In the genomic region with DNA sequence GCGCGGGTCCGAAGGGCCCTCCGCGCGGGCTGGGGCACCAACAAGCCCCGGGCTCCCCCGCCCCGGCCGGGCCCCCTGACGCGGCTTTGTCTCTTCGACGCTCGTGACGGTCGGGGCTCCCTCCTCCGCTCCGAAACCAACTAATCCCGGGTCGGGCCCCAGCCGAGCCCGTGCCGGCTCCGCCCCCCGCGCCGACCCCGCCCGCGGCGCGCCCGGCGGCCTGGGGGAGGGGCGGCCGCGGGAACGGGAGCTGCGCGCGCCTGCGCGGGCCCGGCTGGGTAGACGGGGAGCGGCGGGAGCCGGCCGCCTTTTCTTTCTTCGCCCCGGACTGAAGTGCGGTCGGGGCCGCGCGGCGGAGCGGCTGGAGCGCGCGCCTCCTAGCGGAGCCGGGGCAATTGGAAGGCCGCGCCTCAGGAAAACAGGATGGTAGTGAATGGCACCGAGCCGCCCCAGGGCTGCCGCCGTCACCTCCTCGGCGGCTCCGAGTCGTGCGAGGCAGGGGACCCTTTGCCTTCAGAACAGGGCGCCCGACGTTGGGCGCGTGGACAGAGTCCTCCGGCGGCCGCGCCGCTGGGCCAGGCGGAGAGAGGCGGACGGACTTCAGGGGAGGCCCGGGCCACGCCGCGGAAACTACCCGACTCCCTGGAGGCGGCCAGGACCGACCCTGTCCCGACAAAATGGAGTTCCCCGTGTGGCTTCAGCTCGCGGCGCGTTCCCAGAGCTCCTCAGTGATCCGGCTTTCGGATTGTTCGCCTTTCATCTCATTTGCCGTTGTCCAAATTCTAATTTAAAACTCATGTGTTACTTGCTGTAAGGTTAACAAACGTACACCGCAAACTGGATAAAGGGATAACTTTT, we compare ENCODE assay signal across 8 cellular contexts. TPM values are rescaled to one million over a fixed set of nuclear protein-coding genes. Genes with fewer than 3 reads are reported as not detected.
DNase-seq lines count a peak whose midpoint lies in the region; ATAC-seq, FAIRE-seq and TF ChIP-seq lines count a peak whose summit lies in the region.

A gene with protein sequence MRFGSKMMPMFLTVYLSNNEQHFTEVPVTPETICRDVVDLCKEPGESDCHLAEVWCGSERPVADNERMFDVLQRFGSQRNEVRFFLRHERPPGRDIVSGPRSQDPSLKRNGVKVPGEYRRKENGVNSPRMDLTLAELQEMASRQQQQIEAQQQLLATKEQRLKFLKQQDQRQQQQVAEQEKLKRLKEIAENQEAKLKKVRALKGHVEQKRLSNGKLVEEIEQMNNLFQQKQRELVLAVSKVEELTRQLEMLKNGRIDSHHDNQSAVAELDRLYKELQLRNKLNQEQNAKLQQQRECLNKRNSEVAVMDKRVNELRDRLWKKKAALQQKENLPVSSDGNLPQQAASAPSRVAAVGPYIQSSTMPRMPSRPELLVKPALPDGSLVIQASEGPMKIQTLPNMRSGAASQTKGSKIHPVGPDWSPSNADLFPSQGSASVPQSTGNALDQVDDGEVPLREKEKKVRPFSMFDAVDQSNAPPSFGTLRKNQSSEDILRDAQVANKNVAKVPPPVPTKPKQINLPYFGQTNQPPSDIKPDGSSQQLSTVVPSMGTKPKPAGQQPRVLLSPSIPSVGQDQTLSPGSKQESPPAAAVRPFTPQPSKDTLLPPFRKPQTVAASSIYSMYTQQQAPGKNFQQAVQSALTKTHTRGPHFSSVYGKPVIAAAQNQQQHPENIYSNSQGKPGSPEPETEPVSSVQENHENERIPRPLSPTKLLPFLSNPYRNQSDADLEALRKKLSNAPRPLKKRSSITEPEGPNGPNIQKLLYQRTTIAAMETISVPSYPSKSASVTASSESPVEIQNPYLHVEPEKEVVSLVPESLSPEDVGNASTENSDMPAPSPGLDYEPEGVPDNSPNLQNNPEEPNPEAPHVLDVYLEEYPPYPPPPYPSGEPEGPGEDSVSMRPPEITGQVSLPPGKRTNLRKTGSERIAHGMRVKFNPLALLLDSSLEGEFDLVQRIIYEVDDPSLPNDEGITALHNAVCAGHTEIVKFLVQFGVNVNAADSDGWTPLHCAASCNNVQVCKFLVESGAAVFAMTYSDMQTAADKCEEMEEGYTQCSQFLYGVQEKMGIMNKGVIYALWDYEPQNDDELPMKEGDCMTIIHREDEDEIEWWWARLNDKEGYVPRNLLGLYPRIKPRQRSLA (minus strand): TSS at position 138 of the 858 bp plus-strand sequence. CDS start 267 bp downstream, outside the sequence.

- H4K20me1 ChIP-seq in OCI-LY3 (ENCODE audit: insufficient read depth, low read length): peaks cover 34% of the 10 kb centered on the region
- peaks cover 2% of the 10 kb centered on the region for H4K20me1 ChIP-seq in endothelial cell of umbilical vein (replicated peaks; ENCODE audit: control insufficient read depth, extremely low read depth, insufficient read depth, low read length)

- dilution Hi-C loops in endothelial cell of umbilical vein (cut with MboI; ENCODE audit: extremely low pct_ligation_motif_present, low sequenced_read_pairs): no loop called here

- CTCF ChIA-PET in endothelial cell of umbilical vein (lab: Charles Lee): interaction anchor here (0.9 to 6.5 kb wide), 18 partner anchors 9 to 261 kb away, joined by 3 to 41 read pairs (median 4); no protein-coding TSS in a partner anchor

- ATAC-seq in GM21390 (IDR thresholded peaks at IDR 0.05; ENCODE audit: unreplicated experiment): peak; percentile 72

- peaks cover 4% of the 10 kb centered on the region for H3K36me3 ChIP-seq in OCI-LY3 (replicated peaks; ENCODE audit: low read depth, low read length)
- H3K36me3 ChIP-seq in endothelial cell of umbilical vein (ENCODE audit: control insufficient read depth in 2 of 2, extremely low read depth in 1 of 2, insufficient read depth in 2 of 2, low read length in 2 of 2): no peaks in the 10 kb centered on the region

- H3K79me2 ChIP-seq in OCI-LY3 (ENCODE audit: low read length) (peaks cover 47% of the 10 kb centered on the region), endothelial cell of umbilical vein (ENCODE audit: control insufficient read depth, insufficient read depth, low read length) (peaks cover 46% of the 10 kb centered on the region)

- H3K27ac ChIP-seq in OCI-LY3 (ENCODE audit: low read length) (peak within 1 kb of the TSS; percentile 87), endothelial cell of umbilical vein (ENCODE audit: insufficient read depth, low read depth, low read length) (peak within 1 kb of the TSS; percentile 99)

- H3K4me3 ChIP-seq in OCI-LY3 (ENCODE audit: low read length) (peak within 1 kb of the TSS; percentile 84), endothelial cell of umbilical vein (replicated peaks in 1 of 3; ENCODE audit: insufficient read depth in 1 of 3, low read depth in 1 of 3, low read length in 3 of 3) (peak within 1 kb of the TSS; percentile 79 to 82 (median 81))

- TF ChIP-seq CTCF in OCI-LY3 (IDR thresholded peaks at IDR 0.05; ENCODE audit: low read depth, low read length): peak; percentile 74
- peak; percentile 58 to 84 for TF ChIP-seq CTCF in endothelial cell of umbilical vein (IDR thresholded peaks at IDR 0.05; ENCODE audit: extremely low read depth in 1 of 2, insufficient read depth in 1 of 2, low read depth in 1 of 2, low read length in 2 of 2)

- POLR2A ChIA-PET in endothelial cell of umbilical vein (lab: Charles Lee): interaction anchor here (0.8 to 1.6 kb wide), 3 partner anchors 9 to 70 kb away, joined by 3 to 10 read pairs (median 3); no protein-coding TSS in a partner anchor

- H3K4me1 ChIP-seq in OCI-LY3 (ENCODE audit: low read length) (peaks cover 31% of the 10 kb centered on the region), endothelial cell of umbilical vein (ENCODE audit: control insufficient read depth, extremely low read depth, insufficient read depth, low read length) (peaks cover 18% of the 10 kb centered on the region)

- no peaks in the 10 kb centered on the region for H3K9me3 ChIP-seq in OCI-LY3 (ENCODE audit: insufficient read depth, low read length)
- H3K9me3 ChIP-seq in endothelial cell of umbilical vein (replicated peaks; ENCODE audit: control insufficient read depth, insufficient read depth, low read length): no peaks in the 10 kb centered on the region

- H2AFZ ChIP-seq in OCI-LY3 (ENCODE audit: low read depth, low read length) (peak within 1 kb of the TSS; percentile 98), endothelial cell of umbilical vein (ENCODE audit: low read depth, low read length) (peak within 1 kb of the TSS; percentile 94)

- H3K27me3 ChIP-seq in OCI-LY3 (ENCODE audit: low read depth, low read length) (no peaks in the 10 kb centered on the region), endothelial cell of umbilical vein (ENCODE audit: control insufficient read depth in 2 of 2, insufficient read depth in 2 of 2, low read length in 2 of 2) (no peaks in the 10 kb centered on the region)

- FAIRE-seq in endothelial cell of umbilical vein (lab: Jason Lieb, UNC): peak; percentile 47

- H3K4me2 ChIP-seq in OCI-LY3 (ENCODE audit: low read length) (peak within 1 kb of the TSS; percentile 89), endothelial cell of umbilical vein (ENCODE audit: insufficient read depth, low read length) (peak within 1 kb of the TSS; percentile 99)

- H3K9ac ChIP-seq in OCI-LY3 (ENCODE audit: low read length) (peak within 1 kb of the TSS; percentile 96), endothelial cell of umbilical vein (replicated peaks; ENCODE audit: extremely low read depth, insufficient read depth, low read length) (peak within 1 kb of the TSS; percentile 99)

- peak; percentile 54 for TF ChIP-seq POLR2A in endothelial cell of umbilical vein (IDR thresholded peaks at IDR 0.05; ENCODE audit: low read depth, low read length)

- no peaks in the 10 kb centered on the region for H3K9me1 ChIP-seq in endothelial cell of umbilical vein (replicated peaks; ENCODE audit: control insufficient read depth, extremely low read depth, insufficient read depth, low read length)

- DNase-seq in DMS 273 treated with DMSO at 0.1 percent for 48 hours (lab: John Stamatoyannopoulos, UW) (peak; percentile 77), HUDEP-2 (lab: John Stamatoyannopoulos, UW; ENCODE audit: unreplicated experiment in 76 of 76) (peak in 72 of 76 experiments; percentile 38 to 97 (median 78)), endothelial cell of umbilical vein (ENCODE audit: low read depth, low spot score) (peak; percentile 92), middle frontal gyrus (ENCODE audit: extremely low spot score, low spot score) (peak; percentile 82)
- peak; percentile 92 for DNase-seq in activated CD8-positive, alpha-beta memory T cell treated with anti-CD3 and anti-CD28 coated beads, Interleukin-2, amount 50 U/mL, for 48 hours
- peak; percentile 56 to 74 for DNase-seq in stimulated activated CD8-positive, alpha-beta memory T cell treated with anti-CD3 and anti-CD28 coated beads, Interleukin-4, amount 100 ng/mL, for 1 hour (ENCODE audit: low read depth in 2 of 2, low spot score in 1 of 2)

- intact Hi-C loops in endothelial cell of umbilical vein (cut with micrococcal nuclease): loop anchor here (1.0 to 10.0 kb wide), 11 partner anchors 10 to 699 kb away; a partner anchor contains a TSS

- BruUV-seq in endothelial cell of umbilical vein (replicated peaks; lab: Mats Ljungman, UMichigan): TSS peak; percentile 97

TF ChIP-seq in endothelial cell of umbilical vein, 7 proteins besides CTCF, POLR2A, EP300 and RAD21:
- TF ChIP-seq GATA2 (IDR thresholded peaks at IDR 0.05; ENCODE audit: insufficient read depth, insufficient read length, low read depth, low read length) (no peak), POLR2AphosphoS5 (IDR thresholded peaks at IDR 0.05; ENCODE audit: insufficient read depth, low read depth, low read length) (peak; percentile 67), MYC (IDR thresholded peaks at IDR 0.05; ENCODE audit: low read depth, low read length) (no peak), JUN (IDR thresholded peaks at IDR 0.05; ENCODE audit: borderline replicate concordance, insufficient read depth, insufficient read length, low read depth) (no peak)

RNA-seq across cellular contexts. Expression of the gene that starts here (rescaled TPM):
- total RNA-seq in endothelial cell of umbilical vein: 43.2 and 51.9 TPM in 2 replicates
- 10.6 and 21.9 TPM in 2 replicates for polyA plus RNA-seq in endothelial cell of umbilical vein
- 13.4 and 14.2 TPM in 2 replicates for polyA plus RNA-seq in endothelial cell of umbilical vein (2011; cell fraction: cytosol; rRNA removed)
- 36.3 and 49.7 TPM in 2 replicates for polyA plus RNA-seq in endothelial cell of umbilical vein (2011; cell fraction: nucleus; rRNA removed)
- 14.0 and 16.9 TPM in 2 replicates for polyA plus RNA-seq in endothelial cell of umbilical vein (2012)
- polyA minus RNA-seq in endothelial cell of umbilical vein: 101 and 113 TPM in 2 replicates
- 13.2 TPM for polyA minus RNA-seq in endothelial cell of umbilical vein (2011; cell fraction: cytosol; rRNA and poly(A)+ RNA removed)
- 107 and 126 TPM in 2 replicates for polyA minus RNA-seq in endothelial cell of umbilical vein (2011; cell fraction: nucleus; rRNA and poly(A)+ RNA removed)

Comparison
In these comparisons a context has a peak if more than half of its experiments do, and no peak if none do; other contexts are left out.
1. Peak in every context shown above with its lines: DNase-seq, ATAC-seq, H3K4me3 ChIP-seq and H3K27ac ChIP-seq.